Comparison of ENCODE assay signal across 13 cellular contexts in the genomic region with DNA sequence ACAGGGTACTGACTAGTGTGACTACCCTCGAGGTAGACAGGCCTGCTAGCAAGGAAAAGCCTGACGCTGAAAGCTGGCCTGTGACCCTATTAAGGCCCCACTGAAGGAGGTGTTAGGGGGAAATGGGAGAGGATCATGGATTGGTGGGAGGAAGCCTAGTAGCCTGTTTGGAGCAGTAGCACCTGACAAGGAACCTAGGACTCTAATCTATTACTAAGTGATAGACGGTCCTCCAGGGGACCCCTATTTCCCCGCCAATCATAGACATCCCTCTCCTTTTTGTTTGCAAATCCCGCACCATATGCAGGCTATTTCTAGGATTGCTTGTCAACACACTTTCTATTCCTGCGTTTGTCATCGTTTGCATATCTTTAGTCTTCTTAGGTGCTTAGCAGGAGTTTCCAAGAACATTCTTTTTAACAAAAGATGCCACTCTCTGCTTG.
DNase-seq lines count a peak whose midpoint lies in the region; ATAC-seq and TF ChIP-seq lines count a peak whose summit lies in the region.
"Had no signal": no experiment of that assay in that cellular context is flagged by ENCODE, and none has a peak within 500 bp of the region (broad histone marks: within the 10 kb centered on the region; RNA-seq: fewer than 3 reads in every experiment).

No MANE protein-coding gene starts in this region.

- H4K5ac ChIP-seq in mesendoderm (ENCODE audit: low read length), result no peak overlapping the region

- H3K27me3 Mint-ChIP-seq in endodermal cell (ENCODE audit: insufficient read depth), result no peaks in the 10 kb centered on the region

- no peak overlapping the region for H4K8ac ChIP-seq in mesendoderm (ENCODE audit: low read depth, low read length)

- intact Hi-C loops in colonic mucosa (cut with DNase I), result no loop called here
- intact Hi-C loops in upper lobe of right lung (cut with DNase I), result no loop called here
- intact Hi-C loops in posterior cingulate gyrus (cut with DNase I), result no loop called here

- H3K27ac ChIP-seq in KMS-11 (no peak overlapping the region), endodermal cell (ENCODE audit: low read depth, low read length) (no peak overlapping the region), mesendoderm (ENCODE audit: low read depth, low read length) (no peak overlapping the region), colonic mucosa (no peak overlapping the region), upper lobe of right lung (no peak overlapping the region)
- H3K27ac ChIP-seq: C4-2B had no signal

- no peak overlapping the region for H3K18ac ChIP-seq in mesendoderm (ENCODE audit: low read length)

- H3K4me3 Mint-ChIP-seq in endodermal cell, result no peak overlapping the region

- no peaks in the 10 kb centered on the region for H3K36me3 ChIP-seq in KMS-11 (ENCODE audit: insufficient read depth)
- no peaks in the 10 kb centered on the region for H3K36me3 ChIP-seq in endodermal cell (ENCODE audit: control insufficient read depth, insufficient read depth, low read length)
- H3K36me3 ChIP-seq in mesendoderm (ENCODE audit: control insufficient read depth, insufficient read depth, low read length), result no peaks in the 10 kb centered on the region
- no peaks in the 10 kb centered on the region for H3K36me3 ChIP-seq in colonic mucosa
- H3K36me3 ChIP-seq in upper lobe of right lung, result no peaks in the 10 kb centered on the region

- no peak overlapping the region for H3K23ac ChIP-seq in mesendoderm (ENCODE audit: low read length)

- H3K56ac ChIP-seq in mesendoderm (ENCODE audit: low read length), result peak overlapping the region; percentile 9

- no peaks in the 10 kb centered on the region for H3K9me3 ChIP-seq in endodermal cell (ENCODE audit: control insufficient read depth, low read length)
- H3K9me3 ChIP-seq in colonic mucosa, result no peaks in the 10 kb centered on the region
- no peaks in the 10 kb centered on the region for H3K9me3 ChIP-seq in upper lobe of right lung

- WGBS in endodermal cell (ENCODE audit: insufficient coverage in 1 of 2, insufficient read length in 1 of 2), 2 experiments, result 28 to 35% methylated on average over 6 to 7 of the region's 7 CpGs
- WGBS in mesendoderm (ENCODE audit: extremely low coverage, insufficient coverage, low lambda C conversion rate), result no CpG with 5 or more reads among the region's 7 CpGs

- H3K9me3 Mint-ChIP-seq in endodermal cell, result no peaks in the 10 kb centered on the region

- H3K4me2 ChIP-seq in KMS-11 (no peak overlapping the region), mesendoderm (ENCODE audit: low read length) (no peak overlapping the region)

- H3K4me3 ChIP-seq in KMS-11 (IDR thresholded peaks at IDR 0.05; ENCODE audit: insufficient read depth, low read depth, low read length), result no peak overlapping the region
- H3K4me3 ChIP-seq in endodermal cell (ENCODE audit: low read length), result no peak overlapping the region
- H3K4me3 ChIP-seq in mesendoderm (ENCODE audit: low read length), result no peak overlapping the region
- no peak overlapping the region for H3K4me3 ChIP-seq in colonic mucosa
- no peak overlapping the region for H3K4me3 ChIP-seq in upper lobe of right lung

- no peaks in the 10 kb centered on the region for H4K20me1 ChIP-seq in KMS-11 (ENCODE audit: insufficient read depth)

- H3K79me1 ChIP-seq in mesendoderm (ENCODE audit: low read length), result no peaks in the 10 kb centered on the region

- no peaks in the 10 kb centered on the region for H3K36me3 Mint-ChIP-seq in endodermal cell (ENCODE audit: low read depth)

- no peak for TF ChIP-seq CTCF in KMS-11 (conservative IDR thresholded peaks at IDR 0.05; ENCODE audit: low read depth, low read length)
- no peak for TF ChIP-seq CTCF in endodermal cell (conservative IDR thresholded peaks at IDR 0.05)
- TF ChIP-seq CTCF in colonic mucosa (IDR thresholded peaks at IDR 0.05), result no peak
- no peak for TF ChIP-seq CTCF in upper lobe of right lung (IDR thresholded peaks at IDR 0.05)

- no peak overlapping the region for H2AK5ac ChIP-seq in mesendoderm (ENCODE audit: low read length)

- H2BK5ac ChIP-seq in mesendoderm (ENCODE audit: low read length), result no peak overlapping the region

- H3K9ac ChIP-seq in KMS-11, result no peak overlapping the region
- no peak overlapping the region for H3K9ac ChIP-seq in endodermal cell (ENCODE audit: extremely low read depth, low read length, poor library complexity, severe bottlenecking)
- H3K9ac ChIP-seq in mesendoderm (ENCODE audit: low read length), result no peak overlapping the region
- no peak overlapping the region for H3K9ac ChIP-seq in colonic mucosa (ENCODE audit: low read depth in 2 of 2, low read length in 2 of 2)

- no peaks in the 10 kb centered on the region for H3K4me1 ChIP-seq in KMS-11 (ENCODE audit: low read depth, poor library complexity, severe bottlenecking)
- H3K4me1 ChIP-seq in endodermal cell (ENCODE audit: control insufficient read depth, insufficient read depth, low read length), result peaks cover 4% of the 10 kb centered on the region
- H3K4me1 ChIP-seq in mesendoderm (ENCODE audit: control insufficient read depth, low read depth, low read length), result no peaks in the 10 kb centered on the region
- H3K4me1 ChIP-seq in colonic mucosa, result no peaks in the 10 kb centered on the region
- H3K4me1 ChIP-seq in upper lobe of right lung, result no peaks in the 10 kb centered on the region

- H3K4ac ChIP-seq in mesendoderm (ENCODE audit: low read depth, low read length), result no peak overlapping the region

- no peak overlapping the region for H2BK120ac ChIP-seq in mesendoderm (ENCODE audit: low read depth, low read length)

- H3K27me3 ChIP-seq in KMS-11 (ENCODE audit: insufficient read depth, low read depth), result no peaks in the 10 kb centered on the region
- no peaks in the 10 kb centered on the region for H3K27me3 ChIP-seq in endodermal cell (ENCODE audit: control insufficient read depth, insufficient read depth, low read length, poor library complexity, severe bottlenecking)
- H3K27me3 ChIP-seq in mesendoderm (ENCODE audit: insufficient read depth, low read length, poor library complexity), result no peaks in the 10 kb centered on the region
- no peaks in the 10 kb centered on the region for H3K27me3 ChIP-seq in colonic mucosa
- no peaks in the 10 kb centered on the region for H3K27me3 ChIP-seq in upper lobe of right lung

- no peak overlapping the region for H3K27ac Mint-ChIP-seq in endodermal cell

- no peak overlapping the region for H2BK15ac ChIP-seq in mesendoderm (replicated peaks; ENCODE audit: low read depth)

- peaks cover 6% of the 10 kb centered on the region for H3K4me1 Mint-ChIP-seq in endodermal cell

- peak; percentile 8 for DNase-seq in ELF-1 (ENCODE audit: low read depth, low spot score)
- peak; percentile 73 for DNase-seq in endodermal cell
- DNase-seq in mesendoderm, result peak; percentile 61
- no peak for DNase-seq in colonic mucosa
- DNase-seq in upper lobe of right lung, result no peak
- no peak for DNase-seq in posterior cingulate gyrus
- DNase-seq in HuH-7.5 (ENCODE audit: low spot score), result no peak
- DNase-seq: IMR-90, NCI-H1436, NCI-H2081, NCI-H510A treated with DMSO at 0.1 percent for 48 hours had no signal

- H2AFZ ChIP-seq in KMS-11 (ENCODE audit: low read depth), result peak overlapping the region; percentile 10; the same call in 1 of the 2 replicates

- no peaks in the 10 kb centered on the region for H3K79me2 ChIP-seq in KMS-11 (ENCODE audit: insufficient read depth, low read depth)
- H3K79me2 ChIP-seq in mesendoderm (ENCODE audit: control insufficient read depth, insufficient read depth, low read length), result no peaks in the 10 kb centered on the region

- no peak for ATAC-seq in upper lobe of right lung

Comparison
In these comparisons a context has a peak if more than half of its experiments do, and no peak if none do; other contexts are left out.
1. DNase-seq: peak in ELF-1 (single experiment), endodermal cell (single experiment) and mesendoderm (single experiment); none in colonic mucosa (single experiment), upper lobe of right lung (single experiment), posterior cingulate gyrus (0 of 10) and HuH-7.5 (single experiment).